Comparison of ENCODE assay signal across 8 cellular contexts in genomic region chr11:18394300-18394927, GRCh38. TPM values are rescaled to one million over a fixed set of nuclear protein-coding genes. Genes with fewer than 3 reads are reported as not detected.
A peak's percentile ranks its signal among the peaks of the same experiment; 100 is the strongest.
DNase-seq lines count a peak whose midpoint lies in the region; ATAC-seq and TF ChIP-seq lines count a peak whose summit lies in the region.

LDHA (plus strand) TSS chr11:18394563; CDS start chr11:18396843, 2,280 bp downstream.

- H3K27me3 Mint-ChIP-seq in activated T-cell treated with anti-CD3 and anti-CD28 coated beads, Interleukin-2, amount 50 U/mL, for 24 hours: no peaks in the 10 kb centered on the region

- no peaks in the 10 kb centered on the region for H3K36me3 ChIP-seq in esophagus (ENCODE audit: control insufficient read depth in 2 of 2, insufficient read depth in 2 of 2, low read length in 1 of 2)
- peaks cover 25% of the 10 kb centered on the region for H3K36me3 ChIP-seq in muscle layer of colon (ENCODE audit: insufficient read depth, low read length)

- H3K4me3 ChIP-seq in esophagus (ENCODE audit: low read depth in 1 of 2, low read length in 2 of 2) (peak within 1 kb of the TSS; percentile 76 to 86), muscle layer of colon (ENCODE audit: low read depth in 1 of 2, low read length in 2 of 2) (peak within 1 kb of the TSS; percentile 78 to 82)

- H3K36me3 Mint-ChIP-seq in activated T-cell treated with anti-CD3 and anti-CD28 coated beads, Interleukin-2, amount 50 U/mL, for 24 hours (ENCODE audit: low read depth): peaks cover 53% of the 10 kb centered on the region

- H3K27ac Mint-ChIP-seq in activated T-cell treated with anti-CD3 and anti-CD28 coated beads, Interleukin-2, amount 50 U/mL, for 24 hours: peak within 1 kb of the TSS; percentile 99

- H3K27ac ChIP-seq in esophagus (ENCODE audit: low read depth in 2 of 2, low read length in 1 of 2) (peak within 1 kb of the TSS; percentile 97 to 99), muscle layer of colon (ENCODE audit: low read depth, low read length) (peak within 1 kb of the TSS; percentile 98)

- no peaks in the 10 kb centered on the region for H3K27me3 ChIP-seq in esophagus (ENCODE audit: control insufficient read depth in 1 of 2, insufficient read depth in 2 of 2, low read length in 2 of 2)
- no peaks in the 10 kb centered on the region for H3K27me3 ChIP-seq in muscle layer of colon (ENCODE audit: control insufficient read depth in 1 of 2, insufficient read depth in 2 of 2, low read length in 2 of 2)

- peaks cover 59% of the 10 kb centered on the region for H3K4me1 Mint-ChIP-seq in activated T-cell treated with anti-CD3 and anti-CD28 coated beads, Interleukin-2, amount 50 U/mL, for 24 hours (ENCODE audit: low read depth)

- H3K9me3 ChIP-seq in esophagus (ENCODE audit: control insufficient read depth in 2 of 2, insufficient read depth in 1 of 2, low read depth in 1 of 2, low read length in 1 of 2) (no peaks in the 10 kb centered on the region), muscle layer of colon (ENCODE audit: low read length) (no peaks in the 10 kb centered on the region)

- H3K4me1 ChIP-seq in esophagus (ENCODE audit: control insufficient read depth in 2 of 2, insufficient read depth in 2 of 2, low read length in 1 of 2) (peaks cover 0 to 2% of the 10 kb centered on the region in 2 donors), muscle layer of colon (ENCODE audit: insufficient read depth, low read length) (peaks cover 12% of the 10 kb centered on the region)

- no peaks in the 10 kb centered on the region for H3K9me3 Mint-ChIP-seq in activated T-cell treated with anti-CD3 and anti-CD28 coated beads, Interleukin-2, amount 50 U/mL, for 24 hours

- H3K4me3 Mint-ChIP-seq in activated T-cell treated with anti-CD3 and anti-CD28 coated beads, Interleukin-2, amount 50 U/mL, for 24 hours: peak within 1 kb of the TSS; percentile 99

- DNase-seq in DMS53 (lab: John Stamatoyannopoulos, UW): peak; percentile 99
- peak; percentile 92 for DNase-seq in KG1 (lab: John Stamatoyannopoulos, UW)
- DNase-seq in activated T-cell treated with anti-CD3 and anti-CD28 coated beads, Interleukin-2, amount 50 U/mL, for 24 hours: peak; percentile 99
- peak; percentile 98 to 99 for DNase-seq in stimulated activated CD8-positive, alpha-beta memory T cell treated with anti-CD3 and anti-CD28 coated beads, Interleukin-7, amount 100 ng/mL, for 1 hour (ENCODE audit: low read depth in 2 of 2)

- peak; percentile 74 for ATAC-seq in GM21723 (IDR thresholded peaks at IDR 0.05; ENCODE audit: unreplicated experiment)

- 1% methylated on average over 60 of the region's 60 CpGs for WGBS in esophagus, 2 donors

- H3K9ac ChIP-seq in muscle layer of colon (ENCODE audit: low read length): peak within 1 kb of the TSS; percentile 93

TF ChIP-seq in PFSK-1, 5 proteins besides CTCF, POLR2A, EP300 and RAD21:
- TF ChIP-seq TAF1 (IDR thresholded peaks at IDR 0.05; ENCODE audit: borderline replicate concordance, insufficient read depth, low read length): peak; percentile 96
- TF ChIP-seq POLR2AphosphoS5 (IDR thresholded peaks at IDR 0.05; ENCODE audit: low read depth, low read length): peak; percentile 99
- TF ChIP-seq FOXP2 (optimal IDR thresholded peaks at IDR 0.05; ENCODE audit: borderline replicate concordance, extremely low read depth, extremely low read length, insufficient read depth): peak; percentile 93
- peak in 1 of 2 experiments; percentile 43; a peak in 1 of 4 replicates for TF ChIP-seq REST (IDR thresholded peaks at IDR 0.05; ENCODE audit: insufficient read depth in 1 of 2, low read depth in 2 of 2, low read length in 2 of 2)
- peak; percentile 85; the same call in 1 of the 2 replicates for TF ChIP-seq SIN3A (IDR thresholded peaks at IDR 0.05; ENCODE audit: borderline replicate concordance, insufficient read depth, low read length)

RNA-seq across cellular contexts. Expression of gene LDHA, which starts in this region (rescaled TPM):
- polyA plus RNA-seq in PFSK-1 (2012; ENCODE audit: insufficient read length, low read depth): 762 TPM
- polyA plus RNA-seq in esophagus: 100 to 1,000 TPM; 269 to 530 TPM

Comparison
In these comparisons a context has a peak if more than half of its experiments do, and no peak if none do; other contexts are left out.
1. Peak in every context shown above with its lines: DNase-seq, ATAC-seq, H3K4me3 ChIP-seq and H3K27ac ChIP-seq.